ENCODE assay signal across 19 cellular contexts in the genomic region with DNA sequence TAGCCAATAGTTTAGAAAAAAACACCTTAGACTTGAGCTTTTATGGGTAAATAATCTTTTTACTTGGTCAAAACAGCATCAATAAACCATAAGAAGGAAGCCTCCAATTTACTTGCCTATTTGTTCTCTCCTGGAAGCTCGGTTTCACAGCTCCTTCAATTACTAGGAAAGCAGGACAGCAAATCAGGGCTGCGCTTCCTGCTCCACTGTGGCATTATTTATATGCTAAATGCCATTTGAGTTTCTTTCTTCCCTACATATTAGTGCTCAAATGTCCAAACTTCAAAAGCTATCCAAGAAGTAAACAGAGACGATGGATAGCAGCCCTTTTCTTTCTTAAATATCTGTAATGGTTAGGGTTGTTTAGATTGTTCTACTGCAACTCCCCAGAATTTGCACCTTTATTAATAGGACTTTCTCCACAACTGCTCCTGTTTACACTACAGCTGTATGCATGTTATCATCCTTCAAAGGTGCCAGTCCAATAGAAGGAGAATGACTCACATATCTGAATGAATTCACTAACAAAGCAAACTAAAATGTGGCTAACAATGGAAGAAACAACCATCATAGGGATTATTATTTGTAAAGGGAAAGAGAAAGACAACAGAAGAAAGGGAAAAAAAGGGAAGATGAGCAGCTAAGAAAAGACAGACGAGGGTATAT. TPM values are rescaled to one million over a fixed set of nuclear protein-coding genes. Genes with fewer than 3 reads are reported as not detected.
A peak's percentile ranks its signal among the peaks of the same experiment; 100 is the strongest.
DNase-seq lines count a peak whose midpoint lies in the region; ATAC-seq and TF ChIP-seq lines count a peak whose summit lies in the region.
"Had no signal": no experiment of that assay in that cellular context is flagged by ENCODE, and none has a peak within 500 bp of the region (broad histone marks: within the 10 kb centered on the region; RNA-seq: fewer than 3 reads in every experiment).

No MANE protein-coding gene starts in this region.

- no peak overlapping the region for H3K9ac ChIP-seq in PC-3 (ENCODE audit: low read length)

- H3K27me3 ChIP-seq in PC-3 (ENCODE audit: low read length) (no peaks in the 10 kb centered on the region), hepatocyte (no peaks in the 10 kb centered on the region)

- H3K9me2 ChIP-seq in PC-3 (replicated peaks; ENCODE audit: low read length) = no peaks in the 10 kb centered on the region
- H3K9me2 ChIP-seq in hepatocyte (replicated peaks; ENCODE audit: insufficient read depth) = no peaks in the 10 kb centered on the region

- peaks cover 35% of the 10 kb centered on the region for H3K4me1 Mint-ChIP-seq in activated naive CD4-positive, alpha-beta T cell treated with anti-CD3 and anti-CD28 coated beads, Interleukin-2, amount 50 U/mL, for 24 hours

- intact Hi-C loops in PC-3 (cut with micrococcal nuclease) = no loop called here
- intact Hi-C loops in posterior cingulate gyrus (cut with DNase I) = no loop called here

- no peaks in the 10 kb centered on the region for H3K9me3 Mint-ChIP-seq in activated naive CD4-positive, alpha-beta T cell treated with anti-CD3 and anti-CD28 coated beads, Interleukin-2, amount 50 U/mL, for 24 hours
- H3K9me3 Mint-ChIP-seq in activated naive CD4-positive, alpha-beta T cell treated with anti-CD3 and anti-CD28 coated beads, Interleukin-2, amount 50 U/mL, for 72 hours = no peaks in the 10 kb centered on the region

- H3K4me2 ChIP-seq in PC-3 (ENCODE audit: low read length) (no peak overlapping the region), hepatocyte (peak overlapping the region; percentile 21)

- peaks cover 10% of the 10 kb centered on the region for H3K36me3 Mint-ChIP-seq in activated naive CD4-positive, alpha-beta T cell treated with anti-CD3 and anti-CD28 coated beads, Interleukin-2, amount 50 U/mL, for 24 hours
- no peaks in the 10 kb centered on the region for H3K36me3 Mint-ChIP-seq in activated naive CD4-positive, alpha-beta T cell treated with anti-CD3 and anti-CD28 coated beads, Interleukin-2, amount 50 U/mL, for 72 hours

- H3K36me3 ChIP-seq in PC-3 (ENCODE audit: low read depth, low read length) (no peaks in the 10 kb centered on the region), hepatocyte (replicated peaks; ENCODE audit: insufficient read depth, low read depth) (no peaks in the 10 kb centered on the region)
- H3K36me3 ChIP-seq: HAP-1 had no signal

- H3K4me1 ChIP-seq in PC-3 (ENCODE audit: insufficient read depth, low read length) (peaks cover 12% of the 10 kb centered on the region; the same call in 1 of the 2 replicates), hepatocyte (ENCODE audit: insufficient read depth) (peaks cover 24% of the 10 kb centered on the region)

- peak overlapping the region; percentile 10 for H3K27ac Mint-ChIP-seq in activated naive CD4-positive, alpha-beta T cell treated with anti-CD3 and anti-CD28 coated beads, Interleukin-2, amount 50 U/mL, for 24 hours
- H3K27ac Mint-ChIP-seq in activated naive CD4-positive, alpha-beta T cell treated with anti-CD3 and anti-CD28 coated beads, Interleukin-2, amount 50 U/mL, for 72 hours = no peak overlapping the region

- DNase-seq in activated naive CD4-positive, alpha-beta T cell treated with anti-CD3 and anti-CD28 coated beads, Interleukin-2, amount 50 U/mL, for 72 hours (ENCODE audit: low spot score in 2 of 2) = no peak
- DNase-seq in PC-3 (peak; percentile 20), hepatocyte (ENCODE audit: low spot score) (no peak), posterior cingulate gyrus (no peak), HuH-7 (ENCODE audit: low spot score) (no peak)
- no peak for DNase-seq in activated CD4-positive, alpha-beta T cell treated with anti-CD3 and anti-CD28 coated beads for 1 hour
- DNase-seq: C1 segment of cervical spinal cord, COR-L47, DMS79 treated with DMSO at 0.1 percent for 48 hours, GDM1, KG1, NCI-H1105 treated with DMSO at 0.1 percent for 48 hours, NCI-H1930, NCI-H2227 treated with DMSO at 0.1 percent for 48 hours, NCI-H524 treated with DMSO at 0.1 percent for 48 hours had no signal

- H3K27me3 Mint-ChIP-seq in activated naive CD4-positive, alpha-beta T cell treated with anti-CD3 and anti-CD28 coated beads, Interleukin-2, amount 50 U/mL, for 24 hours = no peaks in the 10 kb centered on the region

- WGBS in hepatocyte (ENCODE audit: low lambda C conversion rate, missing lambda C conversion rate) = 30% methylated on average over 4 of the region's 4 CpGs

- H3F3A ChIP-seq in PC-3 (ENCODE audit: low read length, unreplicated experiment) = no peaks in the 10 kb centered on the region

- POLR2A ChIA-PET in PC-3 (lab: Charles Lee; ENCODE audit: unreplicated experiment) = no interaction called here

- CTCF ChIA-PET in PC-3 (lab: Charles Lee) = no interaction called here

- H3K79me2 ChIP-seq in PC-3 (ENCODE audit: low read length) = peaks cover 83% of the 10 kb centered on the region
- H3K79me2 ChIP-seq in hepatocyte = peaks cover 63% of the 10 kb centered on the region

- H4K20me1 ChIP-seq in PC-3 (ENCODE audit: low read length) (0 out of 2 replicates have a peak, but pooled peaks cover 3% of the 10 kb centered on the region), hepatocyte (ENCODE audit: insufficient read depth, poor library complexity, severe bottlenecking) (peaks cover 9% of the 10 kb centered on the region)

- no peak overlapping the region for H3K27ac ChIP-seq in PC-3 (ENCODE audit: low read length)
- peak overlapping the region; percentile 46 for H3K27ac ChIP-seq in hepatocyte
- H3K27ac ChIP-seq: HL-60 had no signal

- no peak for ATAC-seq in activated naive CD4-positive, alpha-beta T cell treated with anti-CD3 and anti-CD28 coated beads, Interleukin-2, amount 50 U/mL, for 72 hours
- ATAC-seq in PC-3 (peak; percentile 53), HG03342 (IDR thresholded peaks at IDR 0.05; ENCODE audit: unreplicated experiment) (no peak)

- no peaks in the 10 kb centered on the region for H3K9me3 ChIP-seq in PC-3 (ENCODE audit: low read length)
- H3K9me3 ChIP-seq in hepatocyte (ENCODE audit: low read depth) = no peaks in the 10 kb centered on the region
- H3K9me3 ChIP-seq: HAP-1 had no signal

- TF ChIP-seq CTCF in PC-3 (conservative IDR thresholded peaks at IDR 0.05; ENCODE audit: low read depth, low read length) (no peak), hepatocyte (IDR thresholded peaks at IDR 0.05; ENCODE audit: poor library complexity) (no peak)

- H3K4me3 Mint-ChIP-seq in activated naive CD4-positive, alpha-beta T cell treated with anti-CD3 and anti-CD28 coated beads, Interleukin-2, amount 50 U/mL, for 24 hours = no peak overlapping the region

- BruUV-seq in PC-3 (replicated peaks; lab: Mats Ljungman, UMichigan) = no TSS peak

- H3K4me3 ChIP-seq in PC-3 (ENCODE audit: low read length) (no peak overlapping the region), hepatocyte (no peak overlapping the region)
- H3K4me3 ChIP-seq: HAP-1 had no signal

- H2AFZ ChIP-seq in PC-3 (ENCODE audit: low read length) (no peak overlapping the region), hepatocyte (no peak overlapping the region)

RNA-seq across cellular contexts. Expression of a gene that starts 58.7 kb away (rescaled TPM):
- total RNA-seq in activated naive CD4-positive, alpha-beta T cell treated with anti-CD3 and anti-CD28 coated beads, Interleukin-2, amount 50 U/mL, for 72 hours = 10 to 100 TPM; 28.3 to 31.8 TPM
- total RNA-seq in PC-3 (2014; rRNA removed) = 22.7 and 38.4 TPM in 2 replicates
- 15.4 and 17.2 TPM in 2 replicates for total RNA-seq in hepatocyte
- polyA plus RNA-seq in hepatocyte = 32.1 and 38.0 TPM in 2 replicates
